22 cellular contexts compared by ENCODE assay signal in the genomic region with DNA sequence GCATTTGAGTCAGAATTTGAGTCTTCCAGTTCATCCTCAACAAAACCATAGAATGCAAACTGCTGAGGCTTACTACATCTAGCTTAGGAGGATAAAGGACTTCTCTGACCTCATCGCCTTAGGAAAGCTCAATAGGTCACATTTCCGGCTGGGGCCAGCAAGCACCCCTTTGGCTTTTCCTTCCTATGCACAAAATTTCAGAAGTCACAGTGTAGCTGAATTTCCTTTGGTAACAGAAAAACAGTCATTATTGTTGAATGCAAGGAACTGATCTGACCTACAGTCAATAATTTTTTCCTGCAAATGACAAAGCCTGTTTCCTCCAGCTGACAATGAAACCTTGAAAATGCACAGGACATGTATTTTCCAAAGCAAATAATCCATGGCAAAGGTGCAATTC.
"Had no signal": no experiment of that assay in that cellular context is flagged by ENCODE, and none has a peak within 500 bp of the region (broad histone marks: within the 10 kb centered on the region; RNA-seq: fewer than 3 reads in every experiment).

No MANE protein-coding gene starts in this region.

- DNase-seq: activated CD4-positive, alpha-beta T cell treated with anti-CD3 and anti-CD28 coated beads, Interleukin-2, amount 10 ng/mL, durations not matched to agents 24 days and 14 days; activated CD8-positive, alpha-beta T cell treated with anti-CD3 and anti-CD28 coated beads for 36 hours; activated effector memory CD4-positive, alpha-beta T cell treated with Interleukin-2 at 50 U/mL for 16 hours; activated naive CD4-positive, alpha-beta T cell treated with anti-CD3 and anti-CD28 coated beads, Interleukin-2, amount 50 U/mL, for 16 hours; activated T-cell treated with anti-CD3 and anti-CD28 coated beads, Interleukin-2, amount 50 U/mL, for 48 hours; effector CD4-positive, alpha-beta T cell; esophagus squamous epithelium; hippocampal formation; left colon; pancreas; retina; SIG-M5; stimulated activated CD4-positive, alpha-beta T cell treated with anti-CD3 and anti-CD28 coated beads, Interleukin-15, amount 100 ng/mL, for 24 hours; stimulated activated CD4-positive, alpha-beta T cell treated with anti-CD3 and anti-CD28 coated beads, Interleukin-2, amount 100 ng/mL, for 48 hours; stimulated activated naive CD8-positive, alpha-beta T cell treated with anti-CD3 and anti-CD28 coated beads, Interleukin-15, amount 100 ng/mL, for 72 hours; T-cell; trophoblast cell had no signal

- H3K27me3 ChIP-seq: ascending aorta, breast epithelium, neural progenitor cell, pancreas had no signal

- H3K9me3 ChIP-seq: ascending aorta, breast epithelium, esophagus squamous epithelium, pancreas had no signal

- H3K4me3 ChIP-seq: ascending aorta, breast epithelium, coronary artery, esophagus squamous epithelium, neural progenitor cell, pancreas had no signal

- H3K9me3 Mint-ChIP-seq: activated CD8-positive, alpha-beta T cell treated with anti-CD3 and anti-CD28 coated beads for 36 hours had no signal

- H3K4me2 ChIP-seq: neural progenitor cell had no signal

- H3K27ac Mint-ChIP-seq: activated CD4-positive, alpha-beta T cell treated with anti-CD3 and anti-CD28 coated beads, Interleukin-2, amount 10 ng/mL, durations not matched to agents 24 days and 14 days; activated CD8-positive, alpha-beta T cell treated with anti-CD3 and anti-CD28 coated beads for 36 hours; neural progenitor cell; stimulated activated naive CD8-positive, alpha-beta T cell treated with anti-CD3 and anti-CD28 coated beads, Interleukin-15, amount 100 ng/mL, for 72 hours; T-cell had no signal

- H3K4me3 Mint-ChIP-seq: activated CD4-positive, alpha-beta T cell treated with anti-CD3 and anti-CD28 coated beads, Interleukin-2, amount 10 ng/mL, durations not matched to agents 24 days and 14 days; activated CD8-positive, alpha-beta T cell treated with anti-CD3 and anti-CD28 coated beads for 36 hours; neural progenitor cell; stimulated activated naive CD8-positive, alpha-beta T cell treated with anti-CD3 and anti-CD28 coated beads, Interleukin-15, amount 100 ng/mL, for 72 hours; T-cell had no signal

- H2AFZ ChIP-seq: neural progenitor cell had no signal

- H3K36me3 ChIP-seq: ascending aorta, breast epithelium, esophagus squamous epithelium, neural progenitor cell, pancreas had no signal

- H3K36me3 Mint-ChIP-seq: T-cell had no signal

- H3K4me1 ChIP-seq: breast epithelium, pancreas had no signal

- ATAC-seq: activated CD8-positive, alpha-beta T cell treated with anti-CD3 and anti-CD28 coated beads for 36 hours; left colon; SK-N-SH treated with all-trans-retinoic acid at 6 μM for 48 hours; stimulated activated naive CD8-positive, alpha-beta T cell treated with anti-CD3 and anti-CD28 coated beads, Interleukin-15, amount 100 ng/mL, for 72 hours; T-cell had no signal

- H3K4me1 Mint-ChIP-seq: stimulated activated naive CD8-positive, alpha-beta T cell treated with anti-CD3 and anti-CD28 coated beads, Interleukin-15, amount 100 ng/mL, for 72 hours; T-cell had no signal

- H3K27ac ChIP-seq: ascending aorta, coronary artery, neural progenitor cell, pancreas had no signal
